8 cellular contexts compared by ENCODE assay signal in the genomic region with DNA sequence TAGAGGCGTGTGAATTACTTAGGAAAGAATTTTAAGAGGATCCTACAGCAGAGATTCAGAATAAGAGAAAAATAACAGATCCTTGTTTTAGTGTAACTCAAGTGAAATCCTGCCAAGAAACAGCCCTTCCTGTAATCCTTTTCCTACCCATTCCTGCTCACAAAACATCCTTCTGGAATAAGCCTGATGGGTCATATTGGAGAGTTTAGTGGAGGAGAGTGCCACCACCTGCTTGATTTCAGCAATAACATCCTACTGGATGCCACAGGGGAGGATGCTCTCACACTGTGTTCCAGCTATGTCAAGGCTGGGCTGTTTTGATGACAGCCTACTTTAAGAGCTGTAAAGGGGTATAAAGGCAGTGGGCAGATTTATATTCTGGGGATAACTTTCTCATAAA. TPM values are rescaled to one million over a fixed set of nuclear protein-coding genes. Genes with fewer than 3 reads are reported as not detected.
A peak's percentile ranks its signal among the peaks of the same experiment; 100 is the strongest.
DNase-seq lines count a peak whose midpoint lies in the region; ATAC-seq and TF ChIP-seq lines count a peak whose summit lies in the region.

No MANE protein-coding gene starts in this region.

- H3K9me3 ChIP-seq in AG04450 (ENCODE audit: control insufficient read depth, insufficient read depth, low read length): no peaks in the 10 kb centered on the region
- no peaks in the 10 kb centered on the region for H3K9me3 ChIP-seq in CD4-positive, alpha-beta T cell (ENCODE audit: control insufficient read depth, low read length)

- H3K4me3 Mint-ChIP-seq in nephron: no peak overlapping the region
- H3K4me3 Mint-ChIP-seq in CD4-positive, alpha-beta T cell: no peak overlapping the region

- CTCF ChIA-PET in AG04450 (lab: Charles Lee): interaction anchor here (1.0 to 1.3 kb wide), 2 partner anchors 263 to 265 kb away, joined by 4 to 11 read pairs; no protein-coding TSS in a partner anchor
- CTCF ChIA-PET in CD4-positive, alpha-beta T cell (lab: Charles Lee): no interaction called here

- peaks cover 14% of the 10 kb centered on the region for H3K4me1 Mint-ChIP-seq in nephron
- no peaks in the 10 kb centered on the region for H3K4me1 Mint-ChIP-seq in CD4-positive, alpha-beta T cell (ENCODE audit: low read depth)

- POLR2A ChIA-PET in AG04450 (lab: Yijun Ruan, JAX): no interaction called here
- POLR2A ChIA-PET in CD4-positive, alpha-beta T cell (lab: Charles Lee): no interaction called here

- no peaks in the 10 kb centered on the region for H3K36me3 Mint-ChIP-seq in nephron (ENCODE audit: low read depth)
- no peaks in the 10 kb centered on the region for H3K36me3 Mint-ChIP-seq in CD4-positive, alpha-beta T cell (ENCODE audit: low read depth)

- no peaks in the 10 kb centered on the region for H3K27me3 Mint-ChIP-seq in nephron (ENCODE audit: low read depth)
- no peaks in the 10 kb centered on the region for H3K27me3 Mint-ChIP-seq in CD4-positive, alpha-beta T cell

- intact Hi-C loops in CD4-positive, alpha-beta T cell (cut with DNase I, micrococcal nuclease): no loop called here

- H3K27ac ChIP-seq in AG04450 (ENCODE audit: low read depth, low read length): no peak overlapping the region
- H3K27ac ChIP-seq in coronary artery: no peak overlapping the region
- no peak overlapping the region for H3K27ac ChIP-seq in CD4-positive, alpha-beta T cell (ENCODE audit: low read depth, low read length)

- ATAC-seq in CD4-positive, alpha-beta T cell (ENCODE audit: poor library complexity): no peak
- ATAC-seq in HG03095 (IDR thresholded peaks at IDR 0.05; ENCODE audit: unreplicated experiment) (no peak), GM18909 (IDR thresholded peaks at IDR 0.05; ENCODE audit: poor library complexity, unreplicated experiment) (no peak)

- H3K4me3 ChIP-seq in AG04450 (ENCODE audit: low read depth, low read length) (no peak overlapping the region), coronary artery (no peak overlapping the region)

- H3K9me3 Mint-ChIP-seq in nephron: no peaks in the 10 kb centered on the region
- peaks cover 8% of the 10 kb centered on the region for H3K9me3 Mint-ChIP-seq in CD4-positive, alpha-beta T cell

- DNase-seq in AG04450 (ENCODE audit: low read depth, low spot score) (no peak), H4 (ENCODE audit: low spot score) (peak; percentile 47), NCI-H460 (ENCODE audit: extremely low read depth, low read depth) (peak; percentile 33), coronary artery (ENCODE audit: low spot score) (no peak)
- no peak for DNase-seq in CD4-positive, alpha-beta T cell

- peak overlapping the region in 1 of 3 experiments; percentile 11 for H3K27ac Mint-ChIP-seq in nephron
- no peak overlapping the region for H3K27ac Mint-ChIP-seq in CD4-positive, alpha-beta T cell

- peak; percentile 39 for TF ChIP-seq CTCF in AG04450 (IDR thresholded peaks at IDR 0.05; ENCODE audit: low read depth, low read length)
- peak; percentile 22 for TF ChIP-seq CTCF in coronary artery (IDR thresholded peaks at IDR 0.05)
- TF ChIP-seq CTCF in nephron (IDR thresholded peaks at IDR 0.05; ENCODE audit: unreplicated experiment in 3 of 3): peak; percentile 55 to 69 (median 60)
- no peak for TF ChIP-seq CTCF in CD4-positive, alpha-beta T cell (IDR thresholded peaks at IDR 0.05)

- no peaks in the 10 kb centered on the region for H3K27me3 ChIP-seq in AG04450 (ENCODE audit: control insufficient read depth, insufficient read depth, low read length)
- no peaks in the 10 kb centered on the region for H3K27me3 ChIP-seq in CD4-positive, alpha-beta T cell (ENCODE audit: control insufficient read depth, insufficient read depth, low read length)

RNA-seq across cellular contexts. Expression of a gene that starts 54.8 kb away (rescaled TPM):
- 0.12 TPM in 1 of 2 replicates, not detected in the other for polyA plus RNA-seq in AG04450 (2011; rRNA removed)
- not detected in 2 replicates for polyA minus RNA-seq in AG04450 (2011; rRNA and poly(A)+ RNA removed)
- not detected in 2 replicates for total RNA-seq in H4 (2014; rRNA removed; shearing (Covaris generic))
- total RNA-seq in NCI-H460 (2014; rRNA removed; shearing (Covaris generic)): 0.42 TPM in 1 of 2 replicates, not detected in the other
- not detected in 2 replicates for polyA plus RNA-seq in NCI-H460 (2014; cell fraction: nucleus; rRNA removed)
- total RNA-seq in CD4-positive, alpha-beta T cell: not detected

Comparison
In these comparisons a context has a peak if more than half of its experiments do, and no peak if none do; other contexts are left out.
1. DNase-seq: peak in H4 (single experiment) and NCI-H460 (single experiment); none in AG04450 (single experiment), coronary artery (single experiment) and CD4-positive, alpha-beta T cell (0 of 10).